ENCODE assay signal across 18 cellular contexts in the genomic region with DNA sequence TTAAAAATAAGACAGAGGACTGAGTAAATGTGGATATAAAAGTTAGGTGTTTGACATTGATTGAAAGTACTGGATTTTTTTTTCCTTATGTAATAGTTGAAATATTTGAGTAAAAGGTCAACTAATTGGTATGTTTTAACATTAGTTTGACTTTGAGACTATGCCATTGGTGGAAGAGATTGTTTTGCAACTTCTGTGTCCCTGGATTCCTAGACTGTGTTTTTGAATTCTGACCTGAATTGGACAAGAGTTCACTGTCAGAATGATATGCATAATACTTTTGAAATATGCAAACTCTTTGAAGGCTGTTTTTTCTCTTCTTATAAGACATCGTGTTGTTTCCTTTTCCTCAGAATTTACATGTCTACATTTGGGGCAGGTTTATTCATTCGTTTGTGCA. TPM values are rescaled to one million over a fixed set of nuclear protein-coding genes. Genes with fewer than 3 reads are reported as not detected.
DNase-seq lines count a peak whose midpoint lies in the region; ATAC-seq, FAIRE-seq and TF ChIP-seq lines count a peak whose summit lies in the region.
"Had no signal": no experiment of that assay in that cellular context is flagged by ENCODE, and none has a peak within 500 bp of the region (broad histone marks: within the 10 kb centered on the region; RNA-seq: fewer than 3 reads in every experiment).

No MANE protein-coding gene starts in this region.

- DNase-seq in GM12892 (ENCODE audit: insufficient read length): no peak
- DNase-seq in choroid plexus epithelial cell (ENCODE audit: low read depth): peak; percentile 26
- no peak for DNase-seq in brain microvascular endothelial cell
- DNase-seq: AML-193; CD4-positive, alpha-beta memory T cell; DMS153; DMS79; GDM1; GOT3; H7; HFFc6 had no signal

- peak; percentile 56 for FAIRE-seq in A204.1 (lab: Jason Lieb, UNC)
- peak; percentile 44 for FAIRE-seq in GM12892 (lab: Jason Lieb, UNC)
- FAIRE-seq: A549 had no signal

- H3K4me3 ChIP-seq in choroid plexus epithelial cell (ENCODE audit: low read depth, low read length) (no peak overlapping the region), liver (ENCODE audit: low read depth in 1 of 3, low read length in 3 of 3) (no peak overlapping the region), brain microvascular endothelial cell (ENCODE audit: low read depth, low read length) (no peak overlapping the region)
- H3K4me3 ChIP-seq: A549 had no signal

- 64% methylated on average over 2 of the region's 2 CpGs for WGBS in liver

- H3K9me3 ChIP-seq in liver (ENCODE audit: control insufficient read depth in 4 of 4, low read length in 3 of 4): no peaks in the 10 kb centered on the region
- H3K9me3 ChIP-seq: A549 had no signal

- in situ Hi-C loops in brain microvascular endothelial cell (cut with HindIII; ENCODE audit: low pct_ligation_motif_present, low sequenced_read_pairs): no loop called here

- TF ChIP-seq CTCF in choroid plexus epithelial cell (conservative IDR thresholded peaks at IDR 0.05; ENCODE audit: low read depth, low read length) (no peak), liver (IDR thresholded peaks at IDR 0.05; ENCODE audit: low read depth, low read length, missing input control) (no peak), brain microvascular endothelial cell (IDR thresholded peaks at IDR 0.05; ENCODE audit: low read depth, low read length, missing control alignments) (no peak)

- no peak overlapping the region for H3K9ac ChIP-seq in liver (ENCODE audit: low read depth in 1 of 2, low read length in 2 of 2)
- H3K9ac ChIP-seq: KMS-11 had no signal

- H3K4me1 ChIP-seq in liver (ENCODE audit: control insufficient read depth in 4 of 4, insufficient read depth in 4 of 4, low read length in 3 of 4): peaks cover 1 to 13% (median 9%) of the 10 kb centered on the region in 4 donors
- H3K4me1 ChIP-seq: A549 had no signal

- TF ChIP-seq RAD21 in liver (IDR thresholded peaks at IDR 0.05): no peak

- TF ChIP-seq POLR2A in GM12892 (IDR thresholded peaks at IDR 0.05; ENCODE audit: low read depth, low read length): no peak

- H3K27me3 ChIP-seq in liver (ENCODE audit: control insufficient read depth in 4 of 4, insufficient read depth in 4 of 4, low read length in 3 of 4): no peaks in the 10 kb centered on the region
- no peaks in the 10 kb centered on the region for H3K27me3 ChIP-seq in brain microvascular endothelial cell (replicated peaks)

- H3K27ac ChIP-seq in liver (ENCODE audit: low read depth in 1 of 2, low read length in 2 of 2) (no peak overlapping the region), brain microvascular endothelial cell (no peak overlapping the region)
- H3K27ac ChIP-seq: A549, KMS-11 had no signal

- ATAC-seq in HG03135 (IDR thresholded peaks at IDR 0.05; ENCODE audit: unreplicated experiment) (no peak), GM18868 (IDR thresholded peaks at IDR 0.05; ENCODE audit: unreplicated experiment) (no peak)
- ATAC-seq: A549, HCT116 had no signal

- H3K36me3 ChIP-seq in liver (ENCODE audit: control insufficient read depth in 4 of 4, insufficient read depth in 3 of 4, low read depth in 1 of 4, low read length in 3 of 4): peaks cover 0 to 2% (median 0%) of the 10 kb centered on the region in 4 donors
- H3K36me3 ChIP-seq in brain microvascular endothelial cell (replicated peaks): no peaks in the 10 kb centered on the region

TF ChIP-seq in liver, 16 proteins besides CTCF, POLR2A, EP300 and RAD21:
- TF ChIP-seq RXRA (IDR thresholded peaks at IDR 0.05) (peak; percentile 39 to 64), NR2F2 (IDR thresholded peaks at IDR 0.05) (no peak), JUND (IDR thresholded peaks at IDR 0.05) (peak in 1 of 2 donors; percentile 14), SP1 (IDR thresholded peaks at IDR 0.05) (peak; percentile 45), HNF4A (conservative IDR thresholded peaks at IDR 0.05) (peak; percentile 51 to 52)

RNA-seq across cellular contexts. Expression of a gene that starts 48.9 kb away (rescaled TPM):
- polyA plus RNA-seq in GM12892 (2012; ENCODE audit: missing spikeins): 43.2 TPM
- total RNA-seq in liver: 10 to 100 TPM; 10.2 to 13.6 TPM
- 1 to 10 TPM; 7.2 to 7.7 TPM for polyA plus RNA-seq in liver
